25 cellular contexts compared by ENCODE assay signal in genomic region chr2:1987379-1987778, GRCh38.
DNase-seq lines count a peak whose midpoint lies in the region; FAIRE-seq and TF ChIP-seq lines count a peak whose summit lies in the region.
"Had no signal": no experiment of that assay in that cellular context is flagged by ENCODE, and none has a peak within 500 bp of the region (broad histone marks: within the 10 kb centered on the region; RNA-seq: fewer than 3 reads in every experiment).

No MANE protein-coding gene starts in this region.

- TF ChIP-seq CTCF in H1 (IDR thresholded peaks at IDR 0.05; ENCODE audit: control extremely low read depth in 1 of 3, insufficient read depth in 1 of 3, low read depth in 1 of 3, low read length in 3 of 3), result no peak

- WGBS in H1 (ENCODE audit: extremely low coverage in 1 of 2, insufficient coverage in 1 of 2, insufficient read length in 1 of 2, insufficient replicate concordance in 2 of 2, low coverage in 1 of 2, low lambda C conversion rate in 2 of 2, missing lambda C conversion rate in 1 of 2), 2 experiments, result 77% methylated on average over 6 of the region's 6 CpGs; no CpG with 5 or more reads in 1 of the 2 experiments

- H4K20me1 ChIP-seq in BLaER1 (no peaks in the 10 kb centered on the region), H1 (replicated peaks in 1 of 2; ENCODE audit: control insufficient read depth in 1 of 2, insufficient read depth in 2 of 2, low read length in 2 of 2) (no peaks in the 10 kb centered on the region)

- H2BK20ac ChIP-seq in H1 (ENCODE audit: low read length), result peak overlapping the region; percentile 9; the same call in 1 of the 2 replicates

- TF ChIP-seq EP300 in H1 (IDR thresholded peaks at IDR 0.05; ENCODE audit: borderline replicate concordance in 1 of 2, low read depth in 2 of 2, low read length in 2 of 2), result no peak

- 0 out of 2 replicates have a peak overlapping the region, but pooled peaks have one; percentile 3 for H2AK5ac ChIP-seq in H1 (ENCODE audit: low read depth, low read length)

- H3K18ac ChIP-seq in H1 (ENCODE audit: extremely low read depth, low read length), result no peak overlapping the region; the same call in 1 of the 2 replicates

- TF ChIP-seq RAD21 in H1 (IDR thresholded peaks at IDR 0.05 in 1 of 2, conservative IDR thresholded peaks at IDR 0.05 in 1 of 2; ENCODE audit: low read depth in 2 of 2, low read length in 2 of 2), result no peak

- no peak for TF ChIP-seq POLR2A in H1 (IDR thresholded peaks at IDR 0.05; ENCODE audit: control extremely low read depth in 1 of 2, low read depth in 2 of 2, low read length in 2 of 2)

- no peaks in the 10 kb centered on the region for H3K23me2 ChIP-seq in H1 (ENCODE audit: low read depth, low read length)

- H3K9me3 ChIP-seq in BLaER1 (peaks cover 29% of the 10 kb centered on the region), H1 (ENCODE audit: insufficient read depth in 2 of 2, low read depth in 1 of 2, low read length in 1 of 2) (peaks cover 4% of the 10 kb centered on the region in 2 experiments; a peak in 3 of 4 replicates)

- H3K56ac ChIP-seq in H1 (replicated peaks; ENCODE audit: insufficient read length, low read depth, low read length), result no peak overlapping the region

- no peak overlapping the region for H3K23ac ChIP-seq in H1 (ENCODE audit: insufficient read length)

- no peaks in the 10 kb centered on the region for H3K27me3 ChIP-seq in BLaER1
- H3K27me3 ChIP-seq in H1 (replicated peaks in 1 of 4; ENCODE audit: control insufficient read depth in 3 of 4, extremely low read depth in 1 of 4, insufficient read depth in 3 of 4, low read length in 3 of 4), result peaks cover 0 to 2% (median 0%) of the 10 kb centered on the region in 4 experiments; a peak in 2 of 7 replicates

- H3K27ac ChIP-seq in BLaER1 (no peak overlapping the region), H1 (ENCODE audit: low read depth, low read length) (no peak overlapping the region)
- H3K27ac ChIP-seq: HL-60 had no signal

- peak; percentile 52 for DNase-seq in G401 (ENCODE audit: low spot score)
- DNase-seq in NCI-H524 (lab: John Stamatoyannopoulos, UW), result peak; percentile 89 to 96
- DNase-seq in H1 (ENCODE audit: low read depth in 1 of 2, low spot score in 2 of 2), result no peak
- DNase-seq in NCI-H345 treated with DMSO at 0.1 percent for 48 hours (lab: John Stamatoyannopoulos, UW; ENCODE audit: unreplicated experiment), result no peak
- no peak for DNase-seq in EL
- no peak for DNase-seq in SHP77 (lab: John Stamatoyannopoulos, UW)
- DNase-seq: CD4-positive, alpha-beta T cell; GF-D8; GOT3; Kasumi-1; NCI-H1092 treated with DMSO at 0.1 percent for 48 hours; NCI-H1436; NCI-H1930; NCI-H2107; NCI-H2227 treated with DMSO at 0.1 percent for 48 hours; NCI-H510A; NCI-H748 treated with DMSO at 0.1 percent for 48 hours; NK-92 treated with Interleukin-12 subunit alpha and Interleukin-12 subunit beta, amount 100 ng/mL, for 24 hours; PC-3; T-cell had no signal

- no peaks in the 10 kb centered on the region for H3K79me1 ChIP-seq in H1 (ENCODE audit: low read depth, low read length)

- H2BK12ac ChIP-seq in H1 (ENCODE audit: low read depth, low read length), result peak overlapping the region; percentile 51; the same call in 1 of the 2 replicates

- peak overlapping the region; percentile 0 for H2BK120ac ChIP-seq in H1 (replicated peaks; ENCODE audit: low read depth, low read length)

- no peak overlapping the region for H4K5ac ChIP-seq in H1 (ENCODE audit: insufficient read length, low read depth, low read length)

- H3K36me3 ChIP-seq in BLaER1 (no peaks in the 10 kb centered on the region), H1 (ENCODE audit: control insufficient read depth in 2 of 4, insufficient read depth in 4 of 4, low read length in 3 of 4) (no peaks in the 10 kb centered on the region)

- CTCF ChIA-PET in H1 (lab: Charles Lee; ENCODE audit: partially characterized antibody), result interaction anchor here (0.7 to 1.7 kb wide), 3 partner anchors 11 to 89 kb away, joined by 3 to 4 read pairs (median 4); no protein-coding TSS in a partner anchor

- H3K4me2 ChIP-seq in BLaER1 (peak overlapping the region; percentile 84), H1 (ENCODE audit: insufficient read depth in 1 of 2, low read depth in 2 of 2, low read length in 2 of 2) (no peak overlapping the region)

- H4K8ac ChIP-seq in H1 (ENCODE audit: extremely low read depth, insufficient read depth, low read length), result no peak overlapping the region; the same call in 1 of the 2 replicates

- no peak overlapping the region for H2BK15ac ChIP-seq in H1 (ENCODE audit: low read length)

- no peaks in the 10 kb centered on the region for H3K79me2 ChIP-seq in H1 (ENCODE audit: control insufficient read depth in 1 of 2, insufficient read depth in 2 of 2, low read length in 2 of 2)

- no peak overlapping the region for H3K14ac ChIP-seq in H1 (ENCODE audit: insufficient read length)

- H3K4me3 ChIP-seq in BLaER1 (no peak overlapping the region), H1 (ENCODE audit: extremely low read depth in 1 of 4, insufficient read depth in 2 of 4, low read depth in 3 of 4, low read length in 4 of 4) (no peak overlapping the region; a peak in 1 of 8 replicates)
- H3K4me3 ChIP-seq: K562 had no signal

- in situ Hi-C loops in G401 (cut with HindIII; ENCODE audit: low sequenced_read_pairs), result no loop called here

- POLR2A ChIA-PET in H1 (lab: Charles Lee; ENCODE audit: partially characterized antibody), result no interaction called here

- no peak overlapping the region for H2AFZ ChIP-seq in H1 (ENCODE audit: low read length)

- peak overlapping the region; percentile 12; the same call in 1 of the 2 replicates for H2BK5ac ChIP-seq in H1 (ENCODE audit: low read depth, low read length)

- peak overlapping the region; percentile 9 for H4K91ac ChIP-seq in H1 (replicated peaks; ENCODE audit: insufficient read length, low read length)

- no peak for FAIRE-seq in H1 (lab: Jason Lieb, UNC)
- FAIRE-seq: D721Med, GM12891, K562 had no signal

- H3K4ac ChIP-seq in H1 (replicated peaks; ENCODE audit: insufficient read length, low read depth, low read length), result no peak overlapping the region

- H3K4me1 ChIP-seq in BLaER1, result peaks cover 56% of the 10 kb centered on the region
- peaks cover 2 to 11% (median 7%) of the 10 kb centered on the region in 4 experiments for H3K4me1 ChIP-seq in H1 (replicated peaks in 1 of 4; ENCODE audit: control insufficient read depth in 3 of 4, insufficient read depth in 4 of 4, low read length in 3 of 4)

- H3K9ac ChIP-seq in BLaER1, result no peak overlapping the region
- no peak overlapping the region for H3K9ac ChIP-seq in H1 (replicated peaks in 1 of 4; ENCODE audit: extremely low read depth in 1 of 4, low read depth in 3 of 4, low read length in 3 of 4)

TF ChIP-seq in H1, 55 proteins besides CTCF, POLR2A, EP300 and RAD21:
- no peak for TF ChIP-seq RNF2 (IDR thresholded peaks at IDR 0.05; ENCODE audit: borderline replicate concordance, low read depth, low read length, missing control alignments, poor library complexity, severe bottlenecking)
- no peak for TF ChIP-seq BACH1 (IDR thresholded peaks at IDR 0.05; ENCODE audit: low read length)
- no peak for TF ChIP-seq JUN (IDR thresholded peaks at IDR 0.05; ENCODE audit: low read depth, low read length)
- no peak for TF ChIP-seq MAX (IDR thresholded peaks at IDR 0.05)
- TF ChIP-seq RFX5 (IDR thresholded peaks at IDR 0.05; ENCODE audit: borderline replicate concordance, low read depth, low read length), result no peak
- no peak for TF ChIP-seq CHD1 (IDR thresholded peaks at IDR 0.05; ENCODE audit: low read depth, low read length)
- no peak for TF ChIP-seq FOSL1 (IDR thresholded peaks at IDR 0.05; ENCODE audit: insufficient read depth, low read depth, low read length)
- TF ChIP-seq CEBPB (IDR thresholded peaks at IDR 0.05; ENCODE audit: low read depth, low read length), result no peak
- TF ChIP-seq CTBP2 (IDR thresholded peaks at IDR 0.05; ENCODE audit: borderline replicate concordance, insufficient read depth, insufficient read length, low read length), result no peak
- TF ChIP-seq RBBP5 (IDR thresholded peaks at IDR 0.05; ENCODE audit: borderline replicate concordance, low read depth, low read length), result no peak
- TF ChIP-seq MAFK (IDR thresholded peaks at IDR 0.05; ENCODE audit: low read depth, low read length), result no peak
- no peak for TF ChIP-seq SP2 (IDR thresholded peaks at IDR 0.05; ENCODE audit: low read length)
- TF ChIP-seq EZH2 (IDR thresholded peaks at IDR 0.05; ENCODE audit: low read depth, low read length, severe bottlenecking), result no peak

Comparison
In these comparisons a context has a peak if more than half of its experiments do, and no peak if none do; other contexts are left out.
1. DNase-seq: peak in G401 (single experiment) and NCI-H524 (2 of 2); none in H1 (0 of 2), NCI-H345 treated with DMSO at 0.1 percent for 48 hours (single experiment), EL (single experiment) and SHP77 (0 of 2).